8 cellular contexts compared by ENCODE assay signal in the genomic region with DNA sequence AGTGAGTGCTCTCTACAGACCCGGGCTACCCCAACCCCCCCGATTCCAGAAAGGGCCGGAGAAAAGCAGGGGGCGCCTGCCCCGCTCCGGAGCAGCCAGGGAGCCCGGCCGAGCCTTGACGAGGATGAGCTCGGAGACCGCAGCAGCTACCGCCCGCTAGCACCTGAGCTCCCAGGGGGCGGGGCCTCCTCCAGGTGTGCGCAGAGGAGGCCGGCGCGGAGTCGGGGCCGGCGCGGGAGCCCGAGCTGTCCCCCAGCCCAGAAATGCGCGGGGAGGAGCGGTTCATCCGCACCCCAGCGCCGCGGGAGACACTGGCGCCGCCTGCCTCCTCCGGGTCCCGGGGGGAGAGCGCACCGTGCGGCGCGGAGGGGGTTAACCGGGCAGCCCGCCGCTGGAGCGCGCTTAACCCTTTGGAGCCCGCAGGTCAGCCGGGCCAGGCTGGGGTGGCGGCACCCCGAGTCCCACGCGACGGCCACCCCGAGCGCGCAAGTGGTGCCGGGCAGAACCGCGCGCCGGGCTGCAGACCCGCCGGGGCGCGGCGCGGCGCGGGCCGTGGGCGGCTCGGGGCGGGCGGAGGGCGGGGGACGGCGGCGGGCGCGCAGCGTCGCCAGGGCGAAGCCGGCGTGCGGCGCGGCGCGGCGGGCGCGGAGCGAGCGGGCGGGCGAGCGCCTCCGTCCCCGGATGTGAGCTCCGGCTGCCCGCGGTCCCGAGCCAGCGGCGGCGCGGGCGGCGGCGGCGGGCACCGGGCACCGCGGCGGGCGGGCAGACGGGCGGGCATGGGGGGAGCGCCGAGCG. TPM values are rescaled to one million over a fixed set of nuclear protein-coding genes. Genes with fewer than 3 reads are reported as not detected.
DNase-seq lines count a peak whose midpoint lies in the region; ATAC-seq, FAIRE-seq and TF ChIP-seq lines count a peak whose summit lies in the region.

Gene CACNA1D (plus strand): TSS at position 615 of the 795 bp plus-strand sequence. CDS start 556 bp downstream, outside the sequence.

- H3K27ac Mint-ChIP-seq in CD4-positive, alpha-beta T cell: no peak within 1 kb of the TSS
- H3K27ac Mint-ChIP-seq in activated T-helper 2 cell treated with anti-CD3 and anti-CD28 coated beads, Interferon-gamma antibody, Interleukin-2, Interleukin-4, amounts not matched to agents 10 μg/mL and 5 μg/mL and 100 μg/mL, durations not matched to agents 14 hours and 24 hours and 36 hours: no peak within 1 kb of the TSS

- FAIRE-seq in RCC 7860 (lab: Jason Lieb, UNC): no peak

- H3K27ac ChIP-seq in CD4-positive, alpha-beta T cell (ENCODE audit: low read depth, low read length): no peak within 1 kb of the TSS
- peak within 1 kb of the TSS; percentile 67 to 69 for H3K27ac ChIP-seq in prostate gland

- ATAC-seq in CD4-positive, alpha-beta T cell (ENCODE audit: poor library complexity): no peak
- peak; percentile 42 for ATAC-seq in HG02678 (IDR thresholded peaks at IDR 0.05; ENCODE audit: unreplicated experiment)
- peak; percentile 19 for ATAC-seq in left ventricle myocardium superior
- no peak for ATAC-seq in GM19455 (IDR thresholded peaks at IDR 0.05; ENCODE audit: unreplicated experiment)

- POLR2A ChIA-PET in CD4-positive, alpha-beta T cell (lab: Charles Lee): no interaction called here

- no peak for TF ChIP-seq CTCF in CD4-positive, alpha-beta T cell (IDR thresholded peaks at IDR 0.05)
- no peak for TF ChIP-seq CTCF in prostate gland (IDR thresholded peaks at IDR 0.05)

- no peaks in the 10 kb centered on the region for H3K4me1 ChIP-seq in prostate gland (replicated peaks)

- peaks cover 77% of the 10 kb centered on the region for H3K27me3 Mint-ChIP-seq in CD4-positive, alpha-beta T cell
- peaks cover 66% of the 10 kb centered on the region for H3K27me3 Mint-ChIP-seq in activated T-helper 2 cell treated with anti-CD3 and anti-CD28 coated beads, Interferon-gamma antibody, Interleukin-2, Interleukin-4, amounts not matched to agents 10 μg/mL and 5 μg/mL and 100 μg/mL, durations not matched to agents 14 hours and 24 hours and 36 hours (ENCODE audit: low read depth)

- WGBS in prostate gland: 2% methylated on average over 72 of the region's 120 CpGs

- peak within 1 kb of the TSS; percentile 71 for H3K4me3 Mint-ChIP-seq in CD4-positive, alpha-beta T cell
- H3K4me3 Mint-ChIP-seq in activated T-helper 2 cell treated with anti-CD3 and anti-CD28 coated beads, Interferon-gamma antibody, Interleukin-2, Interleukin-4, amounts not matched to agents 10 μg/mL and 5 μg/mL and 100 μg/mL, durations not matched to agents 14 hours and 24 hours and 36 hours (ENCODE audit: low read depth): peak within 1 kb of the TSS; percentile 38

- no peak for DNase-seq in CD4-positive, alpha-beta T cell
- DNase-seq in activated T-helper 2 cell treated with anti-CD3 and anti-CD28 coated beads, Interferon-gamma antibody, Interleukin-2, Interleukin-4, amounts not matched to agents 10 μg/mL and 5 μg/mL and 100 μg/mL, durations not matched to agents 14 hours and 24 hours and 36 hours (ENCODE audit: low spot score): no peak
- DNase-seq in left ventricle myocardium superior: no peak
- DNase-seq in prostate gland (ENCODE audit: low spot score): peak; percentile 60
- no peak for DNase-seq in activated effector memory CD4-positive, alpha-beta T cell treated with anti-CD3 and anti-CD28 coated beads, Interleukin-2, amount 50 U/mL, for 16 hours
- no peak for DNase-seq in RCC 7860 (ENCODE audit: low spot score)

- no peaks in the 10 kb centered on the region for H3K36me3 Mint-ChIP-seq in CD4-positive, alpha-beta T cell (ENCODE audit: low read depth)
- H3K36me3 Mint-ChIP-seq in activated T-helper 2 cell treated with anti-CD3 and anti-CD28 coated beads, Interferon-gamma antibody, Interleukin-2, Interleukin-4, amounts not matched to agents 10 μg/mL and 5 μg/mL and 100 μg/mL, durations not matched to agents 14 hours and 24 hours and 36 hours (ENCODE audit: low read depth): no peaks in the 10 kb centered on the region

- H3K9me3 ChIP-seq in CD4-positive, alpha-beta T cell (ENCODE audit: control insufficient read depth, low read length): no peaks in the 10 kb centered on the region
- H3K9me3 ChIP-seq in prostate gland: no peaks in the 10 kb centered on the region

- H3K9me3 Mint-ChIP-seq in CD4-positive, alpha-beta T cell: no peaks in the 10 kb centered on the region
- no peaks in the 10 kb centered on the region for H3K9me3 Mint-ChIP-seq in activated T-helper 2 cell treated with anti-CD3 and anti-CD28 coated beads, Interferon-gamma antibody, Interleukin-2, Interleukin-4, amounts not matched to agents 10 μg/mL and 5 μg/mL and 100 μg/mL, durations not matched to agents 14 hours and 24 hours and 36 hours

- CTCF ChIA-PET in CD4-positive, alpha-beta T cell (lab: Charles Lee): no interaction called here

- H3K4me1 Mint-ChIP-seq in CD4-positive, alpha-beta T cell (ENCODE audit: low read depth): no peaks in the 10 kb centered on the region
- no peaks in the 10 kb centered on the region for H3K4me1 Mint-ChIP-seq in activated T-helper 2 cell treated with anti-CD3 and anti-CD28 coated beads, Interferon-gamma antibody, Interleukin-2, Interleukin-4, amounts not matched to agents 10 μg/mL and 5 μg/mL and 100 μg/mL, durations not matched to agents 14 hours and 24 hours and 36 hours (ENCODE audit: low read depth)

- H3K4me3 ChIP-seq in prostate gland: peak within 1 kb of the TSS; percentile 46 to 65

- no peaks in the 10 kb centered on the region for H3K36me3 ChIP-seq in prostate gland

- peaks cover 58% of the 10 kb centered on the region for H3K27me3 ChIP-seq in CD4-positive, alpha-beta T cell (ENCODE audit: control insufficient read depth, insufficient read depth, low read length)
- no peaks in the 10 kb centered on the region for H3K27me3 ChIP-seq in prostate gland (replicated peaks; ENCODE audit: insufficient read depth)

- TF ChIP-seq POLR2A in prostate gland (IDR thresholded peaks at IDR 0.05): no peak

- intact Hi-C loops in CD4-positive, alpha-beta T cell (cut with DNase I, micrococcal nuclease): loop anchor here in 1 of 2 experiments (10.0 kb wide), 1 partner anchor 199 kb away; no protein-coding TSS in a partner anchor
- intact Hi-C loops in activated T-helper 2 cell treated with anti-CD3 and anti-CD28 coated beads, Interferon-gamma antibody, Interleukin-2, Interleukin-4, amounts not matched to agents 10 μg/mL and 5 μg/mL and 100 μg/mL, durations not matched to agents 14 hours and 24 hours and 36 hours (cut with micrococcal nuclease): no loop called here
- intact Hi-C loops in left ventricle myocardium superior (cut with micrococcal nuclease): no loop called here
- intact Hi-C loops in prostate gland (cut with DNase I): no loop called here

RNA-seq across cellular contexts. Expression of gene CACNA1D, which starts in this region (rescaled TPM):
- not detected for total RNA-seq in CD4-positive, alpha-beta T cell
- 7.7 and 9.3 TPM in 2 replicates for total RNA-seq in activated T-helper 2 cell treated with anti-CD3 and anti-CD28 coated beads, Interferon-gamma antibody, Interleukin-2, Interleukin-4, amounts not matched to agents 10 μg/mL and 5 μg/mL and 100 μg/mL, durations not matched to agents 14 hours and 24 hours and 36 hours
- total RNA-seq in left ventricle myocardium superior: 1.0 TPM
- total RNA-seq in prostate gland: 10 to 100 TPM; 15.5 to 45.1 TPM

Comparison
In these comparisons a context has a peak if more than half of its experiments do, and no peak if none do; other contexts are left out.
1. ATAC-seq: peak in HG02678 (single experiment) and left ventricle myocardium superior (single experiment); none in CD4-positive, alpha-beta T cell (single experiment) and GM19455 (single experiment).